18 cellular contexts compared by ENCODE assay signal in the genomic region with DNA sequence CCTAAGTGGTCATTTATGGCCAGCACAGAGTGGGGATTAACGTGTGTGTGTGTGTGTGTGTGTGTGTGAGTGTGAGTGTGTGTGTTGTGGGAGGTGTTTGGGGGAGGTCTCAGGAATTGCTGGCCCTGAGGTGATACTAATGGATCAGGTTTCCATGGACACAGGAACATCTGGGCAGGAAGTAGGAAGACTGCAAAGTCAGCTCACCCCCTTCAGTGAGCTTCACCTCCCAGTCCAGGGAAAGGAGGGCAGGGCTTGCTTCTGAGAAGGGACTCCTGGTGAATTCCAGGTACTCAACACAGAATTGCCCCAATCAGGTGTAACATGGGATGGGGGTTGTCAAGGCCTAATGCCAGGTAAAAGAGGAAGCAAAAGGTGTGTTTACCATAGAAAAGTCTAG. TPM values are rescaled to one million over a fixed set of nuclear protein-coding genes. Genes with fewer than 3 reads are reported as not detected.
DNase-seq lines count a peak whose midpoint lies in the region; ATAC-seq and TF ChIP-seq lines count a peak whose summit lies in the region.
"Had no signal": no experiment of that assay in that cellular context is flagged by ENCODE, and none has a peak within 500 bp of the region (broad histone marks: within the 10 kb centered on the region; RNA-seq: fewer than 3 reads in every experiment).

No MANE protein-coding gene starts in this region.

- TF ChIP-seq CTCF in hepatocyte (IDR thresholded peaks at IDR 0.05; ENCODE audit: poor library complexity) = no peak
- TF ChIP-seq CTCF in osteoblast (IDR thresholded peaks at IDR 0.05; ENCODE audit: extremely low read depth, low read depth, low read length) = no peak
- no peak for TF ChIP-seq CTCF in GM13976 (IDR thresholded peaks at IDR 0.05; ENCODE audit: borderline replicate concordance, control extremely low read depth, extremely low read depth, insufficient read depth, missing control alignments)

- H2AFZ ChIP-seq in hepatocyte (no peak overlapping the region), osteoblast (ENCODE audit: low read length) (no peak overlapping the region)

- no peaks in the 10 kb centered on the region for H3K9me2 ChIP-seq in hepatocyte (replicated peaks; ENCODE audit: insufficient read depth)

- H3K4me1 ChIP-seq in hepatocyte (ENCODE audit: insufficient read depth) (peaks cover 37% of the 10 kb centered on the region), osteoblast (ENCODE audit: insufficient read depth, low read length) (peaks cover 65% of the 10 kb centered on the region)
- H3K4me1 ChIP-seq: breast epithelium had no signal

- DNase-seq in ELF-1 (ENCODE audit: low read depth, low spot score) (peak; percentile 81), RPMI7951 (ENCODE audit: low read depth) (peak; percentile 54), hepatocyte (ENCODE audit: low spot score) (no peak), osteoblast (ENCODE audit: insufficient read length, low spot score, missing footprints) (peak; percentile 17), NOMO-1 (lab: John Stamatoyannopoulos, UW; ENCODE audit: unreplicated experiment in 2 of 2) (no peak), GM13976 (ENCODE audit: low spot score) (no peak)
- DNase-seq: activated effector memory CD4-positive, alpha-beta T cell treated with Interleukin-2 at 50 U/mL for 16 hours; CD8-positive, alpha-beta memory T cell; HFFc6; NCI-H1092; NCI-H1930; NCI-H2227 treated with DMSO at 0.1 percent for 48 hours; PC-3; SHP77 treated with DMSO at 0.1 percent for 48 hours; stimulated activated CD4-positive, alpha-beta T cell treated with anti-CD3 and anti-CD28 coated beads, Interleukin-4, amount 100 ng/mL, for 24 hours; tibial artery had no signal

- H3K36me3 ChIP-seq in hepatocyte (replicated peaks; ENCODE audit: insufficient read depth, low read depth) (no peaks in the 10 kb centered on the region), osteoblast (ENCODE audit: insufficient read depth, low read length) (peaks cover 4% of the 10 kb centered on the region)
- H3K36me3 ChIP-seq: breast epithelium, tibial artery had no signal

- H3K27me3 ChIP-seq in hepatocyte (no peaks in the 10 kb centered on the region), osteoblast (ENCODE audit: insufficient read depth, low read length) (no peaks in the 10 kb centered on the region)
- H3K27me3 ChIP-seq: breast epithelium, tibial artery had no signal

- no peaks in the 10 kb centered on the region for H4K20me1 ChIP-seq in hepatocyte (ENCODE audit: insufficient read depth, poor library complexity, severe bottlenecking)
- H4K20me1 ChIP-seq in osteoblast (ENCODE audit: insufficient read depth, low read length) = no peaks in the 10 kb centered on the region

- 45% methylated on average over 1 of the region's 1 CpG for WGBS in hepatocyte (ENCODE audit: low lambda C conversion rate, missing lambda C conversion rate)

- H3K4me2 ChIP-seq in hepatocyte (no peak overlapping the region), osteoblast (ENCODE audit: insufficient read depth, low read length) (no peak overlapping the region)

- H3K79me2 ChIP-seq in hepatocyte (peaks cover 10% of the 10 kb centered on the region), osteoblast (ENCODE audit: insufficient read depth, low read length) (no peaks in the 10 kb centered on the region)

- in situ Hi-C loops in GM13976 (cut with MboI; ENCODE audit: low sequenced_read_pairs, unreplicated experiment) = no loop called here

- no peaks in the 10 kb centered on the region for H3K9me3 ChIP-seq in hepatocyte (ENCODE audit: low read depth)
- no peaks in the 10 kb centered on the region for H3K9me3 ChIP-seq in osteoblast (ENCODE audit: low read depth, low read length)
- H3K9me3 ChIP-seq: breast epithelium, tibial artery had no signal

- H3K4me3 ChIP-seq in hepatocyte = no peak overlapping the region
- no peak overlapping the region for H3K4me3 ChIP-seq in osteoblast (ENCODE audit: insufficient read depth, low read length)
- H3K4me3 ChIP-seq: breast epithelium, tibial artery had no signal

- H3K27ac ChIP-seq in hepatocyte (peak overlapping the region; percentile 22), osteoblast (ENCODE audit: low read depth, low read length) (peak overlapping the region; percentile 99)
- H3K27ac ChIP-seq: breast epithelium, tibial artery had no signal

- no peak for ATAC-seq in HG02623 (IDR thresholded peaks at IDR 0.05; ENCODE audit: unreplicated experiment)
- ATAC-seq: PC-3 had no signal

RNA-seq across cellular contexts. Expression of gene IL1R1, which starts 30.3 kb away (rescaled TPM):
- 19.7 and 27.2 TPM in 2 replicates for total RNA-seq in RPMI7951 (2014; rRNA removed; shearing (Covaris generic))
- 66.8 and 72.8 TPM in 2 replicates for total RNA-seq in hepatocyte
- polyA plus RNA-seq in hepatocyte = 46.4 and 49.6 TPM in 2 replicates
- total RNA-seq in osteoblast = 89.8 and 116 TPM in 2 replicates

Comparison
In these comparisons a context has a peak if more than half of its experiments do, and no peak if none do; other contexts are left out.
1. DNase-seq: peak in ELF-1 (single experiment), RPMI7951 (single experiment) and osteoblast (single experiment); none in hepatocyte (single experiment), NOMO-1 (0 of 2) and GM13976 (single experiment).